Comparison of ENCODE assay signal across 14 cellular contexts in the genomic region with DNA sequence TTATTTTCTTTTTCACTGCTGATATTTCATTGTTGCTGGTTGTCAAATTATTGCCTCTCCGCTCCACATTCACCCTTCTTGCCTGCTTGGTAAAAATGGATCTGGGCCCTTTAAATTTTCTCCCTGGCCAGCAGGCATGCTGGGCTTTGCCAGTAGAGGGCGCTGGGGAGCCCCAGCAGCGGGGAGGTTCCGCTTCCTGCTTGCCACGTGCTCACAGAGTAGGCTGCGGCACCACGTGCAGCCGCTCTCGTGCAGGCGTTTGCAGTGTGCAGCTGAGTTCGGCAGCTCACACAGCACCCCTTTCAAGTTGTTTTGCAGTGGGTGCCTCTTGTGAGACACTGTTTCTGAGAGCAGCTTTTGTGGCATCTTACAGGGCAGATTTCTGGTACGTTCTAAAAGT. TPM values are rescaled to one million over a fixed set of nuclear protein-coding genes. Genes with fewer than 3 reads are reported as not detected.
DNase-seq lines count a peak whose midpoint lies in the region; ATAC-seq, FAIRE-seq and TF ChIP-seq lines count a peak whose summit lies in the region.
"Had no signal": no experiment of that assay in that cellular context is flagged by ENCODE, and none has a peak within 500 bp of the region (broad histone marks: within the 10 kb centered on the region; RNA-seq: fewer than 3 reads in every experiment).

A gene with protein sequence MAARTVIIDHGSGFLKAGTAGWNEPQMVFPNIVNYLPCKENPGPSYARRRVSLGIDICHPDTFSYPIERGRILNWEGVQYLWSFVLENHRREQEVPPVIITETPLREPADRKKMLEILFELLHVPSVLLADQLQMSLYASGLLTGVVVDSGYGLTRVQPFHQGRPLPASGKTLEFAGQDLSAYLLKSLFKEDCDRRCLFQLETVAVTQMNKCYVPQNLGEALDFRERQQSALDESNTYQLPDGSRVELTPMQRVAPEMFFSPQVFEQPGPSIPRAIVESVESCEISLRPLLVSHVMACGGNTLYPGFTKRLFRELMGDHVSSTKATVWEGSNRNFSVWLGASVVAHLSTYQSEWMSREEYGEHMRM (plus strand): TSS at position 214 of the 400 bp plus-strand sequence. CDS start 67,676 bp downstream, outside the sequence.

- peak; percentile 21 to 34; a peak in 3 of 4 replicates for TF ChIP-seq RAD21 in H1 (IDR thresholded peaks at IDR 0.05 in 1 of 2, conservative IDR thresholded peaks at IDR 0.05 in 1 of 2; ENCODE audit: low read depth in 2 of 2, low read length in 2 of 2)

- H3K9me3 ChIP-seq in H1 (ENCODE audit: insufficient read depth in 2 of 2, low read depth in 1 of 2, low read length in 1 of 2) (peaks cover 44 to 59% of the 10 kb centered on the region in 2 experiments), upper lobe of right lung (peaks cover 35% of the 10 kb centered on the region), hepatocyte (ENCODE audit: low read depth) (peaks cover 5% of the 10 kb centered on the region)

- no peak within 1 kb of the TSS for H3K4me3 ChIP-seq in NB4 (ENCODE audit: low read depth, low read length)
- H3K4me3 ChIP-seq in H1 (ENCODE audit: extremely low read depth in 1 of 4, insufficient read depth in 2 of 4, low read depth in 3 of 4, low read length in 4 of 4), result no peak within 1 kb of the TSS
- no peak within 1 kb of the TSS for H3K4me3 ChIP-seq in upper lobe of right lung
- no peak within 1 kb of the TSS for H3K4me3 ChIP-seq in hepatocyte
- H3K4me3 ChIP-seq: left ventricle myocardium inferior, stomach had no signal

- H3K27ac ChIP-seq in H1 (ENCODE audit: low read depth, low read length), result no peak within 1 kb of the TSS
- H3K27ac ChIP-seq in upper lobe of right lung, result no peak within 1 kb of the TSS
- no peak within 1 kb of the TSS for H3K27ac ChIP-seq in hepatocyte
- H3K27ac ChIP-seq: left ventricle myocardium inferior, neutrophil, stomach had no signal

- no peaks in the 10 kb centered on the region for H3K4me1 ChIP-seq in H1 (replicated peaks in 1 of 4; ENCODE audit: control insufficient read depth in 3 of 4, insufficient read depth in 4 of 4, low read length in 3 of 4)
- no peaks in the 10 kb centered on the region for H3K4me1 ChIP-seq in upper lobe of right lung
- no peaks in the 10 kb centered on the region for H3K4me1 ChIP-seq in hepatocyte (ENCODE audit: insufficient read depth)
- H3K4me1 ChIP-seq: left ventricle myocardium inferior, stomach had no signal

- TF ChIP-seq CTCF in NB4 (IDR thresholded peaks at IDR 0.05; ENCODE audit: low read depth, low read length) (peak; percentile 43), H1 (IDR thresholded peaks at IDR 0.05; ENCODE audit: control extremely low read depth in 1 of 3, insufficient read depth in 1 of 3, low read depth in 1 of 3, low read length in 3 of 3) (peak; percentile 43 to 59 (median 48)), upper lobe of right lung (IDR thresholded peaks at IDR 0.05) (peak; percentile 12), hepatocyte (IDR thresholded peaks at IDR 0.05; ENCODE audit: poor library complexity) (no peak)

- H4K20me1 ChIP-seq in H1 (replicated peaks in 1 of 2; ENCODE audit: control insufficient read depth in 1 of 2, insufficient read depth in 2 of 2, low read length in 2 of 2) (no peaks in the 10 kb centered on the region), hepatocyte (ENCODE audit: insufficient read depth, poor library complexity, severe bottlenecking) (no peaks in the 10 kb centered on the region)

- H2AFZ ChIP-seq in H1 (ENCODE audit: low read length) (no peak within 1 kb of the TSS), hepatocyte (no peak within 1 kb of the TSS)

- 60% methylated on average over 12 of the region's 12 CpGs; no CpG with 5 or more reads in 1 of the 2 experiments for WGBS in H1 (ENCODE audit: extremely low coverage in 1 of 2, insufficient coverage in 1 of 2, insufficient read length in 1 of 2, insufficient replicate concordance in 2 of 2, low coverage in 1 of 2, low lambda C conversion rate in 2 of 2, missing lambda C conversion rate in 1 of 2), 2 experiments
- 72% methylated on average over 11 of the region's 12 CpGs for WGBS in hepatocyte (ENCODE audit: low lambda C conversion rate, missing lambda C conversion rate)

- H2BK5ac ChIP-seq in H1 (ENCODE audit: low read depth, low read length), result no peak within 1 kb of the TSS

- POLR2A ChIA-PET in H1 (lab: Charles Lee; ENCODE audit: partially characterized antibody), result no interaction called here

- H4K5ac ChIP-seq in H1 (ENCODE audit: insufficient read length, low read depth, low read length), result no peak within 1 kb of the TSS

- no peak within 1 kb of the TSS for H2AK5ac ChIP-seq in H1 (ENCODE audit: low read depth, low read length)

- intact Hi-C loops in upper lobe of right lung (cut with DNase I), result no loop called here

- peak; percentile 25 for DNase-seq in stimulated activated naive CD8-positive, alpha-beta T cell treated with anti-CD3 and anti-CD28 coated beads, Interleukin-15, Interleukin-2, amounts not matched to agents 100 U/mL and 50 U/mL, for 24 hours
- no peak for DNase-seq in stimulated activated naive CD8-positive, alpha-beta T cell treated with anti-CD3 and anti-CD28 coated beads, Interleukin-15, amount 100 ng/mL, for 72 hours
- DNase-seq in NB4 (ENCODE audit: low read depth) (peak; percentile 42), H1 (ENCODE audit: low read depth in 1 of 2, low spot score in 2 of 2) (no peak), upper lobe of right lung (no peak), NCI-H2227 (lab: John Stamatoyannopoulos, UW; ENCODE audit: unreplicated experiment) (no peak), hepatocyte (ENCODE audit: low spot score) (no peak)
- DNase-seq: central memory CD4-positive, alpha-beta T cell; left ventricle myocardium inferior; NCI-H2227 treated with DMSO at 0.1 percent for 48 hours; stomach had no signal

- no peaks in the 10 kb centered on the region for H3K4me1 Mint-ChIP-seq in stimulated activated naive CD8-positive, alpha-beta T cell treated with anti-CD3 and anti-CD28 coated beads, Interleukin-15, amount 100 ng/mL, for 72 hours

- H3K79me2 ChIP-seq in H1 (ENCODE audit: control insufficient read depth in 1 of 2, insufficient read depth in 2 of 2, low read length in 2 of 2), result no peaks in the 10 kb centered on the region
- no peaks in the 10 kb centered on the region for H3K79me2 ChIP-seq in hepatocyte

- H3K4me3 Mint-ChIP-seq in stimulated activated naive CD8-positive, alpha-beta T cell treated with anti-CD3 and anti-CD28 coated beads, Interleukin-15, amount 100 ng/mL, for 72 hours, result no peak within 1 kb of the TSS

- H3K14ac ChIP-seq in H1 (ENCODE audit: insufficient read length), result no peak within 1 kb of the TSS

- no peak within 1 kb of the TSS for H4K8ac ChIP-seq in H1 (ENCODE audit: extremely low read depth, insufficient read depth, low read length)

- no peak within 1 kb of the TSS for H3K23ac ChIP-seq in H1 (ENCODE audit: insufficient read length)

- H3K27me3 ChIP-seq in H1 (replicated peaks in 1 of 4; ENCODE audit: control insufficient read depth in 3 of 4, extremely low read depth in 1 of 4, insufficient read depth in 3 of 4, low read length in 3 of 4), result 0 out of 7 replicates have a peak, but pooled peaks cover 0 to 3% (median 0%) of the 10 kb centered on the region in 4 experiments
- H3K27me3 ChIP-seq in upper lobe of right lung, result no peaks in the 10 kb centered on the region
- H3K27me3 ChIP-seq in hepatocyte, result no peaks in the 10 kb centered on the region
- H3K27me3 ChIP-seq: neutrophil had no signal

- H3K56ac ChIP-seq in H1 (replicated peaks; ENCODE audit: insufficient read length, low read depth, low read length), result no peak within 1 kb of the TSS

- H2BK120ac ChIP-seq in H1 (replicated peaks; ENCODE audit: low read depth, low read length), result no peak within 1 kb of the TSS

- no peak within 1 kb of the TSS for H2BK20ac ChIP-seq in H1 (ENCODE audit: low read length)

- TF ChIP-seq EP300 in H1 (IDR thresholded peaks at IDR 0.05; ENCODE audit: borderline replicate concordance in 1 of 2, low read depth in 2 of 2, low read length in 2 of 2), result no peak

- H3K9me3 Mint-ChIP-seq in stimulated activated naive CD8-positive, alpha-beta T cell treated with anti-CD3 and anti-CD28 coated beads, Interleukin-15, amount 100 ng/mL, for 72 hours, result peaks cover 41 to 52% of the 10 kb centered on the region in 2 donors

- FAIRE-seq in H1 (lab: Jason Lieb, UNC), result no peak
- FAIRE-seq: GM18507 had no signal

- no peak within 1 kb of the TSS for H4K91ac ChIP-seq in H1 (replicated peaks; ENCODE audit: insufficient read length, low read length)

- no peak within 1 kb of the TSS for H3K4ac ChIP-seq in H1 (replicated peaks; ENCODE audit: insufficient read length, low read depth, low read length)

- no peaks in the 10 kb centered on the region for H3K27me3 Mint-ChIP-seq in stimulated activated naive CD8-positive, alpha-beta T cell treated with anti-CD3 and anti-CD28 coated beads, Interleukin-15, amount 100 ng/mL, for 72 hours

- CTCF ChIA-PET in H1 (lab: Charles Lee; ENCODE audit: partially characterized antibody), result interaction anchor here (0.7 to 1.0 kb wide), 3 partner anchors 10 to 353 kb away, joined by 3 to 5 read pairs (median 3); no protein-coding TSS in a partner anchor

- peak within 1 kb of the TSS in 1 of 2 donors; percentile 42 for H3K27ac Mint-ChIP-seq in stimulated activated naive CD8-positive, alpha-beta T cell treated with anti-CD3 and anti-CD28 coated beads, Interleukin-15, amount 100 ng/mL, for 72 hours

- no peaks in the 10 kb centered on the region for H3K9me2 ChIP-seq in hepatocyte (replicated peaks; ENCODE audit: insufficient read depth)

- 0 out of 8 replicates have a peak, but pooled peaks cover 0 to 2% (median 0%) of the 10 kb centered on the region in 4 experiments for H3K36me3 ChIP-seq in H1 (ENCODE audit: control insufficient read depth in 2 of 4, insufficient read depth in 4 of 4, low read length in 3 of 4)
- no peaks in the 10 kb centered on the region for H3K36me3 ChIP-seq in upper lobe of right lung
- H3K36me3 ChIP-seq in hepatocyte (replicated peaks; ENCODE audit: insufficient read depth, low read depth), result no peaks in the 10 kb centered on the region
- H3K36me3 ChIP-seq: neutrophil, stomach had no signal

- no peak for ATAC-seq in stimulated activated naive CD8-positive, alpha-beta T cell treated with anti-CD3 and anti-CD28 coated beads, Interleukin-15, Interleukin-2, amounts not matched to agents 100 U/mL and 50 U/mL, for 24 hours
- ATAC-seq in stimulated activated naive CD8-positive, alpha-beta T cell treated with anti-CD3 and anti-CD28 coated beads, Interleukin-15, amount 100 ng/mL, for 72 hours, result no peak
- no peak for ATAC-seq in upper lobe of right lung
- ATAC-seq in GM21786 (IDR thresholded peaks at IDR 0.05; ENCODE audit: unreplicated experiment), result no peak

- H3K9ac ChIP-seq in H1 (replicated peaks in 1 of 4; ENCODE audit: extremely low read depth in 1 of 4, low read depth in 3 of 4, low read length in 3 of 4), result no peak within 1 kb of the TSS

- no peak within 1 kb of the TSS for H2BK15ac ChIP-seq in H1 (ENCODE audit: low read length)

- H2BK12ac ChIP-seq in H1 (ENCODE audit: low read depth, low read length), result no peak within 1 kb of the TSS

- TF ChIP-seq POLR2A in NB4 (IDR thresholded peaks at IDR 0.05; ENCODE audit: extremely low read depth, insufficient read length) (no peak), H1 (IDR thresholded peaks at IDR 0.05; ENCODE audit: control extremely low read depth in 1 of 2, low read depth in 2 of 2, low read length in 2 of 2) (no peak)

- H3K4me2 ChIP-seq in H1 (ENCODE audit: insufficient read depth in 1 of 2, low read depth in 2 of 2, low read length in 2 of 2) (no peak within 1 kb of the TSS), hepatocyte (no peak within 1 kb of the TSS)

- H3K18ac ChIP-seq in H1 (ENCODE audit: extremely low read depth, low read length), result no peak within 1 kb of the TSS

- H3K79me1 ChIP-seq in H1 (ENCODE audit: low read depth, low read length), result no peaks in the 10 kb centered on the region

- no peaks in the 10 kb centered on the region for H3K23me2 ChIP-seq in H1 (ENCODE audit: low read depth, low read length)

RNA-seq across cellular contexts. Expression of the gene that starts here (rescaled TPM):
- 0.47 and 1.1 TPM in 2 replicates for total RNA-seq in H1 (2021; fragmentation: NEBNext Ultra II Directional; extraction: Animal tissue kit (Norgen Biotek cat#: 25700))
- polyA plus RNA-seq in H1 (2011; rRNA removed), result 0.33 and 0.63 TPM in 2 replicates
- 0.49 TPM for polyA plus RNA-seq in H1 (2011; cell fraction: cytosol; rRNA removed)
- 0.23 TPM for polyA plus RNA-seq in H1 (2011; cell fraction: nucleus; rRNA removed)
- 0.70 to 0.90 TPM (median 0.74 TPM) in 4 replicates for polyA plus RNA-seq in H1 (2012, experiment 1 of 2)
- 1.9 TPM for polyA plus RNA-seq in H1 (2012, experiment 2 of 2)
- polyA plus RNA-seq in H1 (2013, experiment 1 of 2), result 0.16 TPM
- polyA plus RNA-seq in H1 (2013, experiment 2 of 2), result 0.22 TPM
- 0.51 and 0.60 TPM in 2 replicates for polyA minus RNA-seq in H1 (2011; rRNA and poly(A)+ RNA removed)
- polyA minus RNA-seq in H1 (2011; cell fraction: cytosol; rRNA and poly(A)+ RNA removed), result not detected
- 0.70 TPM for polyA minus RNA-seq in H1 (2011; cell fraction: nucleus; rRNA and poly(A)+ RNA removed)
- total RNA-seq in upper lobe of right lung, result not detected
- total RNA-seq in hepatocyte, result not detected in 2 replicates
- polyA plus RNA-seq in hepatocyte, result 0.34 TPM in 1 of 2 replicates, not detected in the other
- total RNA-seq: left ventricle myocardium inferior, stomach had no signal
- polyA plus RNA-seq: stomach had no signal

Comparison
In these comparisons a context has a peak if more than half of its experiments do, and no peak if none do; other contexts are left out.
1. DNase-seq: peak in stimulated activated naive CD8-positive, alpha-beta T cell treated with anti-CD3 and anti-CD28 coated beads, Interleukin-15, Interleukin-2, amounts not matched to agents 100 U/mL and 50 U/mL, for 24 hours (single experiment) and NB4 (single experiment); none in stimulated activated naive CD8-positive, alpha-beta T cell treated with anti-CD3 and anti-CD28 coated beads, Interleukin-15, amount 100 ng/mL, for 72 hours (0 of 2), H1 (0 of 2), upper lobe of right lung (single experiment), NCI-H2227 (single experiment) and hepatocyte (single experiment).